Comparison of ENCODE assay signal across 24 cellular contexts in genomic region chr20:6061544-6061943, GRCh38. TPM values are rescaled to one million over a fixed set of nuclear protein-coding genes. Genes with fewer than 3 reads are reported as not detected.
A peak's percentile ranks its signal among the peaks of the same experiment; 100 is the strongest.
DNase-seq lines count a peak whose midpoint lies in the region; ATAC-seq, FAIRE-seq and TF ChIP-seq lines count a peak whose summit lies in the region.
"Had no signal": no experiment of that assay in that cellular context is flagged by ENCODE, and none has a peak within 500 bp of the region (broad histone marks: within the 10 kb centered on the region; RNA-seq: fewer than 3 reads in every experiment).

No MANE protein-coding gene starts in this region.

- TF ChIP-seq RAD21 in HepG2 (CRISPR knock-in tag; IDR thresholded peaks at IDR 0.05): no peak

- H3K27me3 Mint-ChIP-seq in mesothelial cell of epicardium (ENCODE audit: low read depth): no peaks in the 10 kb centered on the region

- H3K79me2 ChIP-seq in HepG2 (ENCODE audit: insufficient read depth, low read length) (no peaks in the 10 kb centered on the region), OCI-LY7 (ENCODE audit: insufficient read depth, low read depth, low read length) (no peaks in the 10 kb centered on the region)

- in situ Hi-C loops in HepG2 (cut with HindIII; ENCODE audit: extremely low pct_ligation_motif_present, low pct_unique_long_range_greater_than_20kb): no loop called here

- no peak for ATAC-seq in HepG2
- no peak for ATAC-seq in right lobe of liver
- no peak for ATAC-seq in HG02623 (IDR thresholded peaks at IDR 0.05; ENCODE audit: unreplicated experiment)
- ATAC-seq in HG02970 (IDR thresholded peaks at IDR 0.05; ENCODE audit: low FRiP score, unreplicated experiment): no peak
- ATAC-seq: GM12878, GM23338 had no signal

- H3K27ac ChIP-seq in HepG2 (ENCODE audit: extremely low read length, insufficient read depth, low read length) (no peak overlapping the region), right lobe of liver (no peak overlapping the region), OCI-LY7 (ENCODE audit: low read depth, low read length, poor library complexity, severe bottlenecking) (no peak overlapping the region)
- H3K27ac ChIP-seq: KMS-11 had no signal

- H3K27ac Mint-ChIP-seq in mesothelial cell of epicardium: peak overlapping the region; percentile 31
- H3K27ac Mint-ChIP-seq: CD4-positive, CD25-positive, alpha-beta regulatory T cell; GM23338 had no signal

- TF ChIP-seq EP300 in HepG2 (IDR thresholded peaks at IDR 0.05; ENCODE audit: low read depth in 2 of 2, low read length in 2 of 2) (no peak), HepG2 (CRISPR knock-in tag; IDR thresholded peaks at IDR 0.05; ENCODE audit: borderline replicate concordance) (no peak)

- CTCF ChIA-PET in HepG2 (lab: Yijun Ruan, JAX; ENCODE audit: low intra/inter-chr PET ratio, low total read pairs) (no interaction called here), OCI-LY7 (lab: Charles Lee; ENCODE audit: unreplicated experiment) (no interaction called here)

- POLR2A ChIA-PET in HepG2 (lab: Yijun Ruan, JAX): interaction anchor here (0.9 kb wide), 1 partner anchor 70 kb away, joined by 5 read pairs; no protein-coding TSS in a partner anchor
- POLR2A ChIA-PET in OCI-LY7 (lab: Charles Lee): no interaction called here

- H3K9ac ChIP-seq in HepG2 (ENCODE audit: insufficient read depth, low read depth, low read length): no peak overlapping the region
- H3K9ac ChIP-seq: KMS-11 had no signal

- peaks cover 6% of the 10 kb centered on the region; the same call in 1 of the 2 replicates for H3K4me1 ChIP-seq in HepG2 (ENCODE audit: insufficient read depth, low read length)
- no peaks in the 10 kb centered on the region for H3K4me1 ChIP-seq in right lobe of liver
- no peaks in the 10 kb centered on the region for H3K4me1 ChIP-seq in OCI-LY7 (ENCODE audit: insufficient read depth, low read length, poor library complexity, severe bottlenecking)
- H3K4me1 ChIP-seq: BE2C had no signal

- TF ChIP-seq POLR2A in HepG2 (IDR thresholded peaks at IDR 0.05; ENCODE audit: insufficient read depth in 1 of 2, low read depth in 2 of 2, low read length in 2 of 2) (no peak), right lobe of liver (IDR thresholded peaks at IDR 0.05) (no peak), NB4 (IDR thresholded peaks at IDR 0.05; ENCODE audit: extremely low read depth, insufficient read length) (no peak)

- TF ChIP-seq CTCF in HepG2 (CRISPR knock-in tag; IDR thresholded peaks at IDR 0.05) (no peak), right lobe of liver (IDR thresholded peaks at IDR 0.05) (no peak), NB4 (IDR thresholded peaks at IDR 0.05; ENCODE audit: low read depth, low read length) (no peak), mesothelial cell of epicardium (IDR thresholded peaks at IDR 0.05; ENCODE audit: unreplicated experiment) (no peak), OCI-LY7 (conservative IDR thresholded peaks at IDR 0.05; ENCODE audit: low read length) (no peak)

- H2AFZ ChIP-seq in HepG2 (ENCODE audit: low read length) (no peak overlapping the region), OCI-LY7 (ENCODE audit: low read length) (no peak overlapping the region)
- H2AFZ ChIP-seq: GM23338 had no signal

- no peak overlapping the region for H3K4me3 ChIP-seq in HepG2 (replicated peaks in 1 of 3; ENCODE audit: insufficient read depth in 1 of 3, low read depth in 2 of 3, low read length in 3 of 3)
- H3K4me3 ChIP-seq in right lobe of liver: no peak overlapping the region
- H3K4me3 ChIP-seq in NB4 (ENCODE audit: low read depth, low read length): no peak overlapping the region
- no peak overlapping the region for H3K4me3 ChIP-seq in OCI-LY7 (ENCODE audit: low read depth, low read length, poor library complexity, severe bottlenecking)
- H3K4me3 ChIP-seq: GM12878, GM23338 had no signal

- intact Hi-C loops in HepG2 (cut with micrococcal nuclease; ENCODE audit: unreplicated experiment) (no loop called here), right lobe of liver (cut with DNase I) (loop anchor here in 1 of 2 donors (10.0 kb wide), 1 partner anchor 47 kb away; no protein-coding TSS in a partner anchor), OCI-LY7 (cut with micrococcal nuclease; ENCODE audit: unreplicated experiment) (no loop called here)

- BruUV-seq in HepG2 (replicated peaks; lab: Mats Ljungman, UMichigan) (no TSS peak), OCI-LY7 (replicated peaks; lab: Mats Ljungman, UMichigan) (no TSS peak)

- H3K36me3 ChIP-seq in HepG2 (replicated peaks in 1 of 2; ENCODE audit: control insufficient read depth in 1 of 2, insufficient read depth in 2 of 2, low read length in 2 of 2): no peaks in the 10 kb centered on the region
- no peaks in the 10 kb centered on the region for H3K36me3 ChIP-seq in right lobe of liver
- H3K36me3 ChIP-seq in OCI-LY7 (ENCODE audit: insufficient read depth, low read length): no peaks in the 10 kb centered on the region
- H3K36me3 ChIP-seq: BE2C had no signal

- WGBS in HepG2 (ENCODE audit: low lambda C conversion rate): 40% methylated on average over 2 of the region's 2 CpGs
- WGBS in right lobe of liver (ENCODE audit: insufficient coverage, low coverage, low lambda C conversion rate, missing lambda C conversion rate): 57% methylated on average over 2 of the region's 2 CpGs

- H4K20me1 ChIP-seq in HepG2 (ENCODE audit: insufficient read depth, low read length) (no peaks in the 10 kb centered on the region), OCI-LY7 (ENCODE audit: insufficient read depth, low read length) (no peaks in the 10 kb centered on the region)

- H3K9me2 ChIP-seq in OCI-LY7 (ENCODE audit: insufficient read depth, low read length): no peaks in the 10 kb centered on the region

- no peak for FAIRE-seq in HepG2 (lab: Jason Lieb, UNC)
- FAIRE-seq: A204.1, GM12878, GM19239, H54 had no signal

- no peak overlapping the region for H3K4me3 Mint-ChIP-seq in mesothelial cell of epicardium
- H3K4me3 Mint-ChIP-seq: CD4-positive, CD25-positive, alpha-beta regulatory T cell; CD8-positive, alpha-beta memory T cell; GM23338 had no signal

- no peaks in the 10 kb centered on the region for H3K36me3 Mint-ChIP-seq in mesothelial cell of epicardium
- H3K36me3 Mint-ChIP-seq: CD4-positive, CD25-positive, alpha-beta regulatory T cell had no signal

- DNase-seq in HepG2 (ENCODE audit: low spot score) (no peak), right lobe of liver (no peak), NB4 (ENCODE audit: low read depth) (peak; percentile 16), amniotic epithelial cell (ENCODE audit: low read depth) (peak; percentile 64), mesothelial cell of epicardium (ENCODE audit: low spot score in 2 of 2, unreplicated experiment in 2 of 2) (no peak), OCI-LY7 (ENCODE audit: low spot score) (no peak)
- DNase-seq: ACHN; BE2C; C1 segment of cervical spinal cord; CD4-positive, CD25-positive, alpha-beta regulatory T cell; CD8-positive, alpha-beta memory T cell; COR-L47; DMS79 treated with DMSO at 0.1 percent for 48 hours; EL; HCEC 1CT had no signal

- H3K9me3 Mint-ChIP-seq in mesothelial cell of epicardium: peaks cover 3% of the 10 kb centered on the region
- H3K9me3 Mint-ChIP-seq: CD8-positive, alpha-beta memory T cell; GM23338 had no signal

- H3K4me1 Mint-ChIP-seq in mesothelial cell of epicardium: peaks cover 40% of the 10 kb centered on the region
- H3K4me1 Mint-ChIP-seq: GM23338 had no signal

- no peak overlapping the region for H3K4me2 ChIP-seq in HepG2 (ENCODE audit: low read depth, low read length)
- no peak overlapping the region for H3K4me2 ChIP-seq in OCI-LY7 (ENCODE audit: low read length)
- H3K4me2 ChIP-seq: GM23338, KMS-11 had no signal

- H3K27me3 ChIP-seq in HepG2 (ENCODE audit: control insufficient read depth in 1 of 2, insufficient read depth in 2 of 2, low read length in 2 of 2) (no peaks in the 10 kb centered on the region), right lobe of liver (no peaks in the 10 kb centered on the region)

- H3K9me3 ChIP-seq in HepG2 (ENCODE audit: low read length) (no peaks in the 10 kb centered on the region), right lobe of liver (no peaks in the 10 kb centered on the region), OCI-LY7 (ENCODE audit: low read length) (no peaks in the 10 kb centered on the region)
- H3K9me3 ChIP-seq: BE2C had no signal

RNA-seq across cellular contexts. Expression of gene LRRN4, which starts 7.7 kb away (rescaled TPM):
- total RNA-seq in HepG2 (2016; rRNA removed; fragmentation: Illumina TruSeq; extraction: Trizol) (0.20 and 0.25 TPM in 2 replicates), right lobe of liver (under 1 TPM in 4 of 6 experiments, not detected in 2; 0.10 to 0.31 (median 0.18) TPM), mesothelial cell of epicardium (75.4 to 89.5 TPM (median 78.8 TPM) in 3 replicates), OCI-LY7 (2022) (not detected in 2 replicates)
- not detected in 2 replicates for total RNA-seq in HepG2 (2016; cell fraction: cytosol; rRNA removed; fragmentation: Illumina TruSeq; extraction: Trizol; ENCODE audit: low read depth)
- 0.13 TPM in 1 of 2 replicates, not detected in the other for total RNA-seq in HepG2 (2016; cell fraction: insoluble cytoplasmic fraction; rRNA removed; fragmentation: Illumina TruSeq; extraction: Trizol)
- 0.17 TPM in 1 of 2 replicates, not detected in the other for total RNA-seq in HepG2 (2016; cell fraction: membrane; rRNA removed; fragmentation: Illumina TruSeq; extraction: Trizol)
- total RNA-seq in HepG2 (2016; cell fraction: nucleus; rRNA removed; fragmentation: Illumina TruSeq; extraction: Trizol): 0.22 TPM in 1 of 2 replicates, not detected in the other
- 0.10 and 0.15 TPM in 2 replicates for polyA plus RNA-seq in HepG2 (2011; rRNA removed)
- 0.04 and 0.15 TPM in 2 replicates for polyA plus RNA-seq in HepG2 (2011; cell fraction: cytosol; rRNA removed)
- 0.19 TPM in 2 replicates for polyA plus RNA-seq in HepG2 (2011; cell fraction: nucleus; rRNA removed)
- polyA plus RNA-seq in HepG2 (2012): 0.07 and 0.11 TPM in 2 replicates
- polyA plus RNA-seq in HepG2 (2016; cell fraction: cytosol; fragmentation: Illumina TruSeq; extraction: Trizol; ENCODE audit: low read depth): 0.03 and 0.06 TPM in 2 replicates
- polyA plus RNA-seq in HepG2 (2016; cell fraction: insoluble cytoplasmic fraction; fragmentation: Illumina TruSeq; extraction: Trizol; ENCODE audit: low read depth): 0.20 and 0.35 TPM in 2 replicates
- 0.07 TPM in 1 of 2 replicates, not detected in the other for polyA plus RNA-seq in HepG2 (2016; cell fraction: membrane; fragmentation: Illumina TruSeq; extraction: Trizol; ENCODE audit: low read depth)
- 0.28 and 0.33 TPM in 2 replicates for polyA plus RNA-seq in HepG2 (2016; cell fraction: nucleus; fragmentation: Illumina TruSeq; extraction: Trizol; ENCODE audit: insufficient read depth, low read depth)
- 0.44 TPM in 1 of 2 replicates, not detected in the other for polyA minus RNA-seq in HepG2 (2011; rRNA and poly(A)+ RNA removed; ENCODE audit: low replicate concordance)
- 0.18 TPM in 1 of 2 replicates, not detected in the other for polyA minus RNA-seq in HepG2 (2011; cell fraction: cytosol; rRNA and poly(A)+ RNA removed)
- polyA minus RNA-seq in HepG2 (2011; cell fraction: nucleus; rRNA and poly(A)+ RNA removed): 0.12 and 0.13 TPM in 2 replicates
- total RNA-seq in OCI-LY7 (2014; rRNA removed; shearing (Covaris generic)): not detected in 2 replicates
- total RNA-seq: CD4-positive, CD25-positive, alpha-beta regulatory T cell; CD8-positive, alpha-beta memory T cell; G401; GM12878 had no signal
- polyA plus RNA-seq: CD8-positive, alpha-beta memory T cell had no signal

RNA-seq across cellular contexts. Expression of gene CRLS1, which starts 55.6 kb away (rescaled TPM):
- total RNA-seq in HepG2 (2016; rRNA removed; fragmentation: Illumina TruSeq; extraction: Trizol) (281 and 337 TPM in 2 replicates), right lobe of liver (10 to 100 TPM; 51.4 to 81.6 (median 57.3) TPM), mesothelial cell of epicardium (51.0 to 58.1 TPM (median 54.8 TPM) in 3 replicates), OCI-LY7 (2022) (36.1 and 44.9 TPM in 2 replicates)
- total RNA-seq in HepG2 (2016; cell fraction: cytosol; rRNA removed; fragmentation: Illumina TruSeq; extraction: Trizol; ENCODE audit: low read depth): 75.0 and 86.3 TPM in 2 replicates
- total RNA-seq in HepG2 (2016; cell fraction: insoluble cytoplasmic fraction; rRNA removed; fragmentation: Illumina TruSeq; extraction: Trizol): 288 and 374 TPM in 2 replicates
- total RNA-seq in HepG2 (2016; cell fraction: membrane; rRNA removed; fragmentation: Illumina TruSeq; extraction: Trizol): 243 and 244 TPM in 2 replicates
- total RNA-seq in HepG2 (2016; cell fraction: nucleus; rRNA removed; fragmentation: Illumina TruSeq; extraction: Trizol): 171 and 177 TPM in 2 replicates
- polyA plus RNA-seq in HepG2 (2011; rRNA removed): 188 and 295 TPM in 2 replicates
- polyA plus RNA-seq in HepG2 (2011; cell fraction: cytosol; rRNA removed): 117 and 135 TPM in 2 replicates
- 60.7 and 71.4 TPM in 2 replicates for polyA plus RNA-seq in HepG2 (2011; cell fraction: nucleus; rRNA removed)
- polyA plus RNA-seq in HepG2 (2012): 64.0 and 97.7 TPM in 2 replicates
- polyA plus RNA-seq in HepG2 (2016; cell fraction: cytosol; fragmentation: Illumina TruSeq; extraction: Trizol; ENCODE audit: low read depth): 86.8 and 106 TPM in 2 replicates
- polyA plus RNA-seq in HepG2 (2016; cell fraction: insoluble cytoplasmic fraction; fragmentation: Illumina TruSeq; extraction: Trizol; ENCODE audit: low read depth): 279 and 309 TPM in 2 replicates
- polyA plus RNA-seq in HepG2 (2016; cell fraction: membrane; fragmentation: Illumina TruSeq; extraction: Trizol; ENCODE audit: low read depth): 174 and 198 TPM in 2 replicates
- 265 and 274 TPM in 2 replicates for polyA plus RNA-seq in HepG2 (2016; cell fraction: nucleus; fragmentation: Illumina TruSeq; extraction: Trizol; ENCODE audit: insufficient read depth, low read depth)
- 26.0 and 94.6 TPM in 2 replicates for polyA minus RNA-seq in HepG2 (2011; rRNA and poly(A)+ RNA removed; ENCODE audit: low replicate concordance)
- polyA minus RNA-seq in HepG2 (2011; cell fraction: cytosol; rRNA and poly(A)+ RNA removed): 47.1 and 47.6 TPM in 2 replicates
- polyA minus RNA-seq in HepG2 (2011; cell fraction: nucleus; rRNA and poly(A)+ RNA removed): 58.6 and 95.4 TPM in 2 replicates
- total RNA-seq in OCI-LY7 (2014; rRNA removed; shearing (Covaris generic)): 25.9 and 45.6 TPM in 2 replicates

Comparison
In these comparisons a context has a peak if more than half of its experiments do, and no peak if none do; other contexts are left out.
1. DNase-seq: peak in NB4 (single experiment) and amniotic epithelial cell (single experiment); none in HepG2 (single experiment), right lobe of liver (0 of 3), mesothelial cell of epicardium (0 of 2) and OCI-LY7 (single experiment).
2. RNA of gene LRRN4, which starts 7.7 kb away (total RNA-seq): 75.4 to 89.5 TPM in mesothelial cell of epicardium; 0.13 to 0.25 TPM in HepG2, 0.10 to 0.31 TPM in right lobe of liver and not detected in OCI-LY7; every median in the first group is over 10 times any median in the second.